Comparison of ENCODE assay signal across 11 cellular contexts in genomic region chr6:24980507-24981384, GRCh38. TPM values are rescaled to one million over a fixed set of nuclear protein-coding genes. Genes with fewer than 3 reads are reported as not detected.
DNase-seq lines count a peak whose midpoint lies in the region; ATAC-seq and TF ChIP-seq lines count a peak whose summit lies in the region.
"Had no signal": no experiment of that assay in that cellular context is flagged by ENCODE, and none has a peak within 500 bp of the region (broad histone marks: within the 10 kb centered on the region; RNA-seq: fewer than 3 reads in every experiment).

No MANE protein-coding gene starts in this region.

- CTCF ChIA-PET in PC-3 (lab: Charles Lee) = interaction anchor here (0.6 kb wide), 1 partner anchor 9 kb away, joined by 3 read pairs; no protein-coding TSS in a partner anchor

- no peaks in the 10 kb centered on the region for H3K9me2 ChIP-seq in PC-3 (replicated peaks; ENCODE audit: low read length)

- H3K27ac Mint-ChIP-seq in natural killer cell (peak overlapping the region; percentile 43 to 62), immature natural killer cell (peak overlapping the region in 4 of 6 donors; percentile 36 to 69 (median 54))
- H3K27ac Mint-ChIP-seq in natural killer cell treated with Interleukin-12 subunit alpha and Interleukin-12 subunit beta and Interleukin-15 and Interleukin-18, amount 100 ng/mL, for 72 hours = peak overlapping the region in 1 of 2 donors; percentile 14

- H3K4me1 ChIP-seq in PC-3 (ENCODE audit: insufficient read depth, low read length) = no peaks in the 10 kb centered on the region
- H3K4me1 ChIP-seq in uterus = peaks cover 8 to 12% of the 10 kb centered on the region in 2 donors
- peaks cover 11% of the 10 kb centered on the region for H3K4me1 ChIP-seq in suprapubic skin

- H3K27ac ChIP-seq in PC-3 (ENCODE audit: low read length) (no peak overlapping the region), uterus (peak overlapping the region; percentile 56 to 61), suprapubic skin (no peak overlapping the region)
- H3K27ac ChIP-seq: gastroesophageal sphincter had no signal

- no peaks in the 10 kb centered on the region for H3K9me3 Mint-ChIP-seq in natural killer cell
- H3K9me3 Mint-ChIP-seq in natural killer cell treated with Interleukin-12 subunit alpha and Interleukin-12 subunit beta and Interleukin-15 and Interleukin-18, amount 100 ng/mL, for 72 hours = no peaks in the 10 kb centered on the region
- H3K9me3 Mint-ChIP-seq in immature natural killer cell = no peaks in the 10 kb centered on the region

- no peak for TF ChIP-seq CTCF in natural killer cell (IDR thresholded peaks at IDR 0.05)
- TF ChIP-seq CTCF in PC-3 (conservative IDR thresholded peaks at IDR 0.05; ENCODE audit: low read depth, low read length) = no peak
- TF ChIP-seq CTCF in uterus (IDR thresholded peaks at IDR 0.05) = no peak
- TF ChIP-seq CTCF in suprapubic skin (IDR thresholded peaks at IDR 0.05) = no peak

- no peak overlapping the region for H3K4me2 ChIP-seq in PC-3 (ENCODE audit: low read length)

- H3K4me3 ChIP-seq in PC-3 (ENCODE audit: low read length) (no peak overlapping the region), uterus (no peak overlapping the region), suprapubic skin (no peak overlapping the region)
- H3K4me3 ChIP-seq: gastroesophageal sphincter had no signal

- TF ChIP-seq POLR2A in uterus (IDR thresholded peaks at IDR 0.05) = no peak
- no peak for TF ChIP-seq POLR2A in suprapubic skin (IDR thresholded peaks at IDR 0.05)

- no peaks in the 10 kb centered on the region for H3K27me3 Mint-ChIP-seq in natural killer cell (ENCODE audit: low read depth in 2 of 2)
- H3K27me3 Mint-ChIP-seq in natural killer cell treated with Interleukin-12 subunit alpha and Interleukin-12 subunit beta and Interleukin-15 and Interleukin-18, amount 100 ng/mL, for 72 hours = no peaks in the 10 kb centered on the region
- H3K27me3 Mint-ChIP-seq in immature natural killer cell (ENCODE audit: low read depth in 3 of 3) = peaks cover 0 to 1% (median 0%) of the 10 kb centered on the region in 3 donors

- H3K9me3 ChIP-seq in PC-3 (ENCODE audit: low read length) (no peaks in the 10 kb centered on the region), uterus (no peaks in the 10 kb centered on the region), suprapubic skin (no peaks in the 10 kb centered on the region)
- H3K9me3 ChIP-seq: gastroesophageal sphincter had no signal

- WGBS in suprapubic skin = 84% methylated on average over 4 of the region's 4 CpGs

- DNase-seq in natural killer cell (no peak), PC-3 (peak; percentile 19), immature natural killer cell (no peak), uterus (no peak), DMS114 treated with DMSO at 0.1 percent for 48 hours (lab: John Stamatoyannopoulos, UW; ENCODE audit: unreplicated experiment) (no peak), suprapubic skin (ENCODE audit: low spot score in 2 of 2) (no peak), NCI-H1436 (lab: John Stamatoyannopoulos, UW) (no peak)
- no peak for DNase-seq in natural killer cell treated with Interleukin-12 subunit alpha and Interleukin-12 subunit beta and Interleukin-15 and Interleukin-18, amount 100 ng/mL, for 72 hours (ENCODE audit: low spot score)
- DNase-seq: NCI-H524 treated with DMSO at 0.1 percent for 48 hours, occipital lobe had no signal

- intact Hi-C loops in natural killer cell (cut with micrococcal nuclease) (no loop called here), PC-3 (cut with micrococcal nuclease) (no loop called here), uterus (cut with DNase I; ENCODE audit: low total_unique reads) (no loop called here)

- H3K9ac ChIP-seq in PC-3 (ENCODE audit: low read length) = no peak overlapping the region

- H3K4me3 Mint-ChIP-seq in natural killer cell = no peak overlapping the region
- H3K4me3 Mint-ChIP-seq in natural killer cell treated with Interleukin-12 subunit alpha and Interleukin-12 subunit beta and Interleukin-15 and Interleukin-18, amount 100 ng/mL, for 72 hours = no peak overlapping the region
- peak overlapping the region in 1 of 5 donors; percentile 14 for H3K4me3 Mint-ChIP-seq in immature natural killer cell

- H3K36me3 ChIP-seq in PC-3 (ENCODE audit: low read depth, low read length) (no peaks in the 10 kb centered on the region), uterus (no peaks in the 10 kb centered on the region), suprapubic skin (no peaks in the 10 kb centered on the region)
- H3K36me3 ChIP-seq: gastroesophageal sphincter had no signal

- no peaks in the 10 kb centered on the region for H3K79me2 ChIP-seq in PC-3 (ENCODE audit: low read length)

- H3K36me3 Mint-ChIP-seq in natural killer cell = no peaks in the 10 kb centered on the region
- no peaks in the 10 kb centered on the region for H3K36me3 Mint-ChIP-seq in natural killer cell treated with Interleukin-12 subunit alpha and Interleukin-12 subunit beta and Interleukin-15 and Interleukin-18, amount 100 ng/mL, for 72 hours
- H3K36me3 Mint-ChIP-seq in immature natural killer cell = peaks cover 5 to 29% (median 6%) of the 10 kb centered on the region in 3 donors

- no peaks in the 10 kb centered on the region for H4K20me1 ChIP-seq in PC-3 (ENCODE audit: low read length)

- H3K27me3 ChIP-seq in PC-3 (ENCODE audit: low read length) = no peaks in the 10 kb centered on the region
- no peaks in the 10 kb centered on the region for H3K27me3 ChIP-seq in uterus
- H3K27me3 ChIP-seq in suprapubic skin = no peaks in the 10 kb centered on the region
- H3K27me3 ChIP-seq: gastroesophageal sphincter had no signal

- no peak for TF ChIP-seq EP300 in suprapubic skin (IDR thresholded peaks at IDR 0.05)

- no peaks in the 10 kb centered on the region for H3F3A ChIP-seq in PC-3 (ENCODE audit: low read length, unreplicated experiment)

- H3K4me1 Mint-ChIP-seq in natural killer cell = peaks cover 33 to 44% of the 10 kb centered on the region in 2 donors
- H3K4me1 Mint-ChIP-seq in natural killer cell treated with Interleukin-12 subunit alpha and Interleukin-12 subunit beta and Interleukin-15 and Interleukin-18, amount 100 ng/mL, for 72 hours (ENCODE audit: low read depth in 2 of 2) = peaks cover 18 to 29% of the 10 kb centered on the region in 2 donors
- peaks cover 25 to 69% of the 10 kb centered on the region in 2 donors for H3K4me1 Mint-ChIP-seq in immature natural killer cell

- BruUV-seq in PC-3 (replicated peaks; lab: Mats Ljungman, UMichigan) = no TSS peak

- POLR2A ChIA-PET in PC-3 (lab: Charles Lee; ENCODE audit: unreplicated experiment) = no interaction called here

- ATAC-seq in natural killer cell = peak in 1 of 3 donors; percentile 31
- ATAC-seq in natural killer cell treated with Interleukin-12 subunit alpha and Interleukin-12 subunit beta and Interleukin-15 and Interleukin-18, amount 100 ng/mL, for 72 hours = no peak
- ATAC-seq in PC-3 = no peak; the same call in 1 of the 2 replicates
- ATAC-seq: gastroesophageal sphincter had no signal

- H2AFZ ChIP-seq in PC-3 (ENCODE audit: low read length) = no peak overlapping the region

RNA-seq across cellular contexts. Expression of gene RIPOR2, which starts 45.0 kb away (rescaled TPM):
- 100 to 1,000 TPM; 234 to 312 (median 299) TPM for total RNA-seq in natural killer cell
- total RNA-seq in natural killer cell treated with Interleukin-12 subunit alpha and Interleukin-12 subunit beta and Interleukin-15 and Interleukin-18, amount 100 ng/mL, for 72 hours = 10 to 100 TPM; 58.7 to 88.4 TPM
- 0.44 and 0.52 TPM in 2 replicates for total RNA-seq in PC-3 (2014; rRNA removed)
- polyA plus RNA-seq in immature natural killer cell = 100 to 1,000 TPM; 262 to 392 (median 334) TPM
- 100 to 1,000 TPM in 2 of 4 donors, 10 to 100 TPM in 2; 29.0 to 106 (median 80.4) TPM for total RNA-seq in uterus
- total RNA-seq in suprapubic skin = 10 to 100 TPM in 3 of 4 donors, 1 to 10 TPM in 1; 3.8 to 12.8 (median 11.4) TPM

Comparison
In these comparisons a context has a peak if more than half of its experiments do, and no peak if none do; other contexts are left out.
1. H3K27ac ChIP-seq: peak in uterus (2 of 2); none in PC-3 (single experiment) and suprapubic skin (single experiment).